16 cellular contexts compared by ENCODE assay signal in the genomic region with DNA sequence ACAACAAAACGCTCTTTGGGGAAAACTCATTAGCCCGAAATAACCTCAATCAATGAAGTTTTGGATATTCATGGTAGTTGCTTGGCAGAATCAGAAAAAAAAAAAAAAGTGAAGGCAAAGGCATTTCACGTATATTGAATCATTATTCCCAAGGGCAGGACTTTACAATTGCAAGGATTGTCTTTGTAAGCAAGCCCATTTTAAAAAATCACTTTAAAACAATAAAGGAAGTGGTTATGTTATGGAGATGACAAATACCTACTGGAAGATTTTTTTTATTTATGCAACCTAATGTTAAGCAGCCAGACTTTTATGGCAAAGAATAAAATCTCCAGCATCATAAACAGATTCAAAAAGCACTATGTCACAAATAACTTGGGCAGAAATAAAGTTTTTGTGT. TPM values are rescaled to one million over a fixed set of nuclear protein-coding genes. Genes with fewer than 3 reads are reported as not detected.
DNase-seq lines count a peak whose midpoint lies in the region; ATAC-seq and TF ChIP-seq lines count a peak whose summit lies in the region.
"Had no signal": no experiment of that assay in that cellular context is flagged by ENCODE, and none has a peak within 500 bp of the region (broad histone marks: within the 10 kb centered on the region; RNA-seq: fewer than 3 reads in every experiment).

No MANE protein-coding gene starts in this region.

- CTCF ChIA-PET in PC-3 (lab: Charles Lee) = no interaction called here

- intact Hi-C loops in PC-3 (cut with micrococcal nuclease) = no loop called here

- H2AFZ ChIP-seq in GM23248 = no peak overlapping the region
- H2AFZ ChIP-seq in PC-3 (ENCODE audit: low read length) = no peak overlapping the region
- H2AFZ ChIP-seq: GM23338 had no signal

- H3K9me3 ChIP-seq in GM23248 (ENCODE audit: low read depth) (no peaks in the 10 kb centered on the region), PC-3 (ENCODE audit: low read length) (no peaks in the 10 kb centered on the region)
- H3K9me3 ChIP-seq: Caco-2, HAP-1 had no signal

- no TSS peak for BruUV-seq in PC-3 (replicated peaks; lab: Mats Ljungman, UMichigan)

- H3K27ac ChIP-seq in GM23248 = no peak overlapping the region
- H3K27ac ChIP-seq in PC-3 (ENCODE audit: low read length) = no peak overlapping the region
- peak overlapping the region; percentile 12 for H3K27ac ChIP-seq in epithelial cell of prostate

- in situ Hi-C loops in GM23248 (cut with MboI) = no loop called here

- ATAC-seq in PC-3 (peak; percentile 72), HG03045 (IDR thresholded peaks at IDR 0.05; ENCODE audit: unreplicated experiment) (no peak), GM18519 (IDR thresholded peaks at IDR 0.05; ENCODE audit: low FRiP score, unreplicated experiment) (no peak)
- ATAC-seq: GM23338 had no signal

- H4K20me1 ChIP-seq in GM23248 (ENCODE audit: insufficient read depth) (no peaks in the 10 kb centered on the region), PC-3 (ENCODE audit: low read length) (no peaks in the 10 kb centered on the region)

- H3K9me2 ChIP-seq in GM23248 (ENCODE audit: insufficient read depth) (no peaks in the 10 kb centered on the region), PC-3 (replicated peaks; ENCODE audit: low read length) (no peaks in the 10 kb centered on the region)

- TF ChIP-seq CTCF in PC-3 (conservative IDR thresholded peaks at IDR 0.05; ENCODE audit: low read depth, low read length) = no peak

- H3K79me2 ChIP-seq in GM23248 (ENCODE audit: insufficient read depth) = no peaks in the 10 kb centered on the region
- H3K79me2 ChIP-seq in PC-3 (ENCODE audit: low read length) = no peaks in the 10 kb centered on the region

- H3F3A ChIP-seq in GM23248 (ENCODE audit: insufficient read depth) = peaks cover 5% of the 10 kb centered on the region; the same call in 1 of the 2 replicates
- no peaks in the 10 kb centered on the region for H3F3A ChIP-seq in PC-3 (ENCODE audit: low read length, unreplicated experiment)

- WGBS in GM23248 (ENCODE audit: low coverage in 1 of 2, low lambda C conversion rate in 2 of 2, missing lambda C conversion rate in 2 of 2), 2 experiments = 16 to 17% methylated on average over 3 of the region's 3 CpGs

- peak; percentile 21 for DNase-seq in GM23248
- peak; percentile 23 for DNase-seq in PC-3
- no peak for DNase-seq in epithelial cell of prostate (ENCODE audit: low read depth, low spot score)
- DNase-seq in effector CD8-positive, alpha-beta T cell (lab: John Stamatoyannopoulos, UW) = no peak
- DNase-seq: C1 segment of cervical spinal cord; Caco-2; CD4-positive, alpha-beta memory T cell; DMS153; DND-41 had no signal

- H3K9ac ChIP-seq in GM23248 (no peak overlapping the region), PC-3 (ENCODE audit: low read length) (no peak overlapping the region)

- no peak overlapping the region for H3K4me3 ChIP-seq in GM23248
- no peak overlapping the region for H3K4me3 ChIP-seq in PC-3 (ENCODE audit: low read length)
- H3K4me3 ChIP-seq: GM23338, HAP-1 had no signal

- H3K4me1 ChIP-seq in GM23248 (ENCODE audit: insufficient read depth) (peaks cover 15% of the 10 kb centered on the region), PC-3 (ENCODE audit: insufficient read depth, low read length) (peaks cover 16% of the 10 kb centered on the region)
- H3K4me1 ChIP-seq: Caco-2, HAP-1 had no signal

- no peaks in the 10 kb centered on the region for H3K36me3 ChIP-seq in GM23248 (ENCODE audit: low read depth)
- H3K36me3 ChIP-seq in PC-3 (ENCODE audit: low read depth, low read length) = no peaks in the 10 kb centered on the region
- H3K36me3 ChIP-seq: HAP-1 had no signal

- H3K27me3 ChIP-seq in GM23248 (replicated peaks; ENCODE audit: insufficient read depth) (0 out of 2 replicates have a peak, but pooled peaks cover 26% of the 10 kb centered on the region), PC-3 (ENCODE audit: low read length) (no peaks in the 10 kb centered on the region)

- POLR2A ChIA-PET in PC-3 (lab: Charles Lee; ENCODE audit: unreplicated experiment) = no interaction called here

- H3K4me2 ChIP-seq in GM23248 (ENCODE audit: unreplicated experiment) (no peak overlapping the region), PC-3 (ENCODE audit: low read length) (0 out of 2 replicates have a peak overlapping the region, but pooled peaks have one; percentile 2)
- H3K4me2 ChIP-seq: GM23338 had no signal

RNA-seq across cellular contexts. Expression of a gene that starts 9.3 kb away (rescaled TPM):
- not detected in 2 replicates for total RNA-seq in GM23248 (2014; rRNA removed; shearing (Covaris generic))
- not detected in 2 replicates for polyA plus RNA-seq in GM23248 (2016; fragmentation: Nextera tagmentation; extraction: Ambion mirVana)
- total RNA-seq in PC-3 (2014; rRNA removed) = 0.12 TPM in 1 of 2 replicates, not detected in the other
- total RNA-seq: A172; A673; Caco-2; CD4-positive, alpha-beta memory T cell had no signal
- polyA plus RNA-seq: BJ; CD4-positive, alpha-beta memory T cell; GM23338 had no signal

RNA-seq across cellular contexts. Expression of a gene that starts 12.2 kb away (rescaled TPM):
- 0.43 TPM in 1 of 2 replicates, not detected in the other for total RNA-seq in GM23248 (2014; rRNA removed; shearing (Covaris generic))
- polyA plus RNA-seq in GM23248 (2016; fragmentation: Nextera tagmentation; extraction: Ambion mirVana) = not detected in 2 replicates
- 89.9 and 97.9 TPM in 2 replicates for total RNA-seq in PC-3 (2014; rRNA removed)
- total RNA-seq: A673; CD4-positive, alpha-beta memory T cell had no signal
- polyA plus RNA-seq: BJ; CD4-positive, alpha-beta memory T cell had no signal

RNA-seq across cellular contexts. Expression of a gene that starts 14.0 kb away (rescaled TPM):
- total RNA-seq in GM23248 (2014; rRNA removed; shearing (Covaris generic)) = not detected in 2 replicates
- 0.23 and 0.33 TPM in 2 replicates for polyA plus RNA-seq in GM23248 (2016; fragmentation: Nextera tagmentation; extraction: Ambion mirVana)
- total RNA-seq in PC-3 (2014; rRNA removed) = 7.2 and 8.1 TPM in 2 replicates
- total RNA-seq: A172; A673; Caco-2; CD4-positive, alpha-beta memory T cell had no signal
- polyA plus RNA-seq: BJ; CD4-positive, alpha-beta memory T cell; GM23338 had no signal

RNA-seq across cellular contexts. Expression of a gene that starts 23.9 kb away (rescaled TPM):
- not detected in 2 replicates for total RNA-seq in GM23248 (2014; rRNA removed; shearing (Covaris generic))
- polyA plus RNA-seq in GM23248 (2016; fragmentation: Nextera tagmentation; extraction: Ambion mirVana) = not detected in 2 replicates
- not detected in 2 replicates for total RNA-seq in PC-3 (2014; rRNA removed)
- total RNA-seq: A172; A673; Caco-2; CD4-positive, alpha-beta memory T cell had no signal
- polyA plus RNA-seq: BJ; CD4-positive, alpha-beta memory T cell had no signal

Comparison
In these comparisons a context has a peak if more than half of its experiments do, and no peak if none do; other contexts are left out.
1. DNase-seq: peak in GM23248 (single experiment) and PC-3 (single experiment); none in epithelial cell of prostate (single experiment) and effector CD8-positive, alpha-beta T cell (single experiment).
2. RNA of a gene that starts 12.2 kb away (total RNA-seq): 89.9 to 97.9 TPM in PC-3; 0.43 TPM in GM23248; every median in the first group is over 10 times any median in the second.